8 cellular contexts compared by ENCODE assay signal in the genomic region with DNA sequence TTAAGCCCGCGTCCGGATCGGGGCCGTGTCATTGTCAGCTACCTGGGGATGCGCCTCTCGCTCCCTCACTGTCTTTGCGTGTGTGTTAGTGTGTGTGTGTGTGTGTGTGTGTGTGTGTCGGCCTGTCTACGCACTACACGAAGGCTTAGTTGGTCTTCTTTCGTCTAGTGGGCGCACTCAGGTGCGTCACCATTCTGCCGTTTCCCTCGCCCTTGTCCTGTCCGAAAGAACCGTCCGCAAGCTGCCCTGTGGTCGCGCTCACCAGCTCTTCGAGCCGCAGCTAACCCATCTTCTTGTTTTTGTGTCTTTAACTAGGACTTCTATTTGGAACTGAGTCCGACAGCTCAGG. TPM values are rescaled to one million over a fixed set of nuclear protein-coding genes. Genes with fewer than 3 reads are reported as not detected.
DNase-seq lines count a peak whose midpoint lies in the region; FAIRE-seq and TF ChIP-seq lines count a peak whose summit lies in the region.

No MANE protein-coding gene starts in this region.

- H3K18ac ChIP-seq in H1 (ENCODE audit: extremely low read depth, low read length) = peak overlapping the region; percentile 93; the same call in 1 of the 2 replicates

- peak in 1 of 2 experiments; percentile 21; a peak in 1 of 3 replicates for TF ChIP-seq POLR2A in H1 (IDR thresholded peaks at IDR 0.05; ENCODE audit: control extremely low read depth in 1 of 2, low read depth in 2 of 2, low read length in 2 of 2)

- H3K79me1 ChIP-seq in H1 (ENCODE audit: low read depth, low read length) = no peaks in the 10 kb centered on the region

- 0 out of 2 replicates have a peak overlapping the region, but pooled peaks have one; percentile 81 for H2BK20ac ChIP-seq in H1 (ENCODE audit: low read length)

- peak overlapping the region; percentile 92 for H3K56ac ChIP-seq in H1 (replicated peaks; ENCODE audit: insufficient read length, low read depth, low read length)

- H3K27me3 Mint-ChIP-seq in nephron progenitor cell (ENCODE audit: low read depth, poor library complexity) = peaks cover 30% of the 10 kb centered on the region

- peaks cover 8% of the 10 kb centered on the region for H3K36me3 Mint-ChIP-seq in nephron progenitor cell (ENCODE audit: low read depth)

- H3K4me1 ChIP-seq in BE2C = no peaks in the 10 kb centered on the region
- H3K4me1 ChIP-seq in H1 (replicated peaks in 1 of 4; ENCODE audit: control insufficient read depth in 3 of 4, insufficient read depth in 4 of 4, low read length in 3 of 4) = peaks cover 0 to 10% (median 6%) of the 10 kb centered on the region in 4 experiments; a peak in 5 of 7 replicates
- H3K4me1 ChIP-seq in kidney (ENCODE audit: control insufficient read depth in 1 of 2, insufficient read depth in 1 of 2, low read depth in 1 of 2, low read length in 2 of 2) = peaks cover 0 to 5% of the 10 kb centered on the region in 2 donors

- H3K4me3 ChIP-seq in BE2C (ENCODE audit: low read depth, low read length) = peak overlapping the region; percentile 67
- peak overlapping the region; percentile 75 to 92 (median 84) for H3K4me3 ChIP-seq in H1 (ENCODE audit: extremely low read depth in 1 of 4, insufficient read depth in 2 of 4, low read depth in 3 of 4, low read length in 4 of 4)
- H3K4me3 ChIP-seq in kidney (ENCODE audit: low read length in 2 of 2) = peak overlapping the region in 1 of 2 donors; percentile 46

- H3K4me1 Mint-ChIP-seq in nephron progenitor cell = peaks cover 28% of the 10 kb centered on the region

- POLR2A ChIA-PET in H1 (lab: Charles Lee; ENCODE audit: partially characterized antibody) = interaction anchor here (0.6 to 4.2 kb wide), 8 partner anchors 9 to 1111 kb away, joined by 3 to 25 read pairs (median 4); a partner anchor contains a TSS

- H3K27ac Mint-ChIP-seq in nephron progenitor cell = no peak overlapping the region

- H3K27ac ChIP-seq in H1 (ENCODE audit: low read depth, low read length) (no peak overlapping the region), kidney (ENCODE audit: low read depth in 2 of 2, low read length in 2 of 2) (no peak overlapping the region)

- H3K36me3 ChIP-seq in BE2C (no peaks in the 10 kb centered on the region), H1 (ENCODE audit: control insufficient read depth in 2 of 4, insufficient read depth in 4 of 4, low read length in 3 of 4) (no peaks in the 10 kb centered on the region), kidney (ENCODE audit: control insufficient read depth in 1 of 2, insufficient read depth in 2 of 2, low read length in 2 of 2) (no peaks in the 10 kb centered on the region)

- H2AFZ ChIP-seq in H1 (ENCODE audit: low read length) = peak overlapping the region; percentile 96

- peak overlapping the region; percentile 66 to 76 (median 73); a peak in 6 of 7 replicates for H3K9ac ChIP-seq in H1 (replicated peaks in 1 of 4; ENCODE audit: extremely low read depth in 1 of 4, low read depth in 3 of 4, low read length in 3 of 4)
- no peak overlapping the region for H3K9ac ChIP-seq in kidney (ENCODE audit: low read length in 2 of 2)

- TF ChIP-seq RAD21 in Ishikawa (IDR thresholded peaks at IDR 0.05; ENCODE audit: low read depth) = no peak
- TF ChIP-seq RAD21 in H1 (IDR thresholded peaks at IDR 0.05 in 1 of 2, conservative IDR thresholded peaks at IDR 0.05 in 1 of 2; ENCODE audit: low read depth in 2 of 2, low read length in 2 of 2) = no peak

- 9% methylated on average over 20 of the region's 24 CpGs; no CpG with 5 or more reads in 1 of the 2 experiments for WGBS in H1 (ENCODE audit: extremely low coverage in 1 of 2, insufficient coverage in 1 of 2, insufficient read length in 1 of 2, insufficient replicate concordance in 2 of 2, low coverage in 1 of 2, low lambda C conversion rate in 2 of 2, missing lambda C conversion rate in 1 of 2), 2 experiments

- no peak for FAIRE-seq in H1 (lab: Jason Lieb, UNC)
- no peak for FAIRE-seq in kidney (lab: Jason Lieb, UNC)

- H2BK5ac ChIP-seq in H1 (ENCODE audit: low read depth, low read length) = peak overlapping the region; percentile 54; the same call in 1 of the 2 replicates

- H4K5ac ChIP-seq in H1 (ENCODE audit: insufficient read length, low read depth, low read length) = peak overlapping the region; percentile 60

- H3K23me2 ChIP-seq in H1 (ENCODE audit: low read depth, low read length) = peaks cover 10% of the 10 kb centered on the region

- H3K9me3 Mint-ChIP-seq in nephron progenitor cell = peaks cover 6% of the 10 kb centered on the region

- H4K20me1 ChIP-seq in H1 (replicated peaks in 1 of 2; ENCODE audit: control insufficient read depth in 1 of 2, insufficient read depth in 2 of 2, low read length in 2 of 2) = no peaks in the 10 kb centered on the region

- H3K4me2 ChIP-seq in H1 (ENCODE audit: insufficient read depth in 1 of 2, low read depth in 2 of 2, low read length in 2 of 2) = peak overlapping the region; percentile 89 to 95

- no peaks in the 10 kb centered on the region for H3K27me3 ChIP-seq in BE2C
- H3K27me3 ChIP-seq in H1 (replicated peaks in 1 of 4; ENCODE audit: control insufficient read depth in 3 of 4, extremely low read depth in 1 of 4, insufficient read depth in 3 of 4, low read length in 3 of 4) = peaks cover 5 to 29% (median 23%) of the 10 kb centered on the region in 4 experiments

- peak overlapping the region; percentile 92 for H3K4me3 Mint-ChIP-seq in nephron progenitor cell

- peak overlapping the region; percentile 89 for H2BK12ac ChIP-seq in H1 (ENCODE audit: low read depth, low read length)

- intact Hi-C loops in kidney (cut with DNase I) = no loop called here

- H2AK5ac ChIP-seq in H1 (ENCODE audit: low read depth, low read length) = no peak overlapping the region

- no peak for TF ChIP-seq EP300 in Ishikawa (IDR thresholded peaks at IDR 0.05; ENCODE audit: borderline replicate concordance)
- no peak for TF ChIP-seq EP300 in H1 (IDR thresholded peaks at IDR 0.05; ENCODE audit: borderline replicate concordance in 1 of 2, low read depth in 2 of 2, low read length in 2 of 2)

- no peak overlapping the region; the same call in 1 of the 2 replicates for H4K8ac ChIP-seq in H1 (ENCODE audit: extremely low read depth, insufficient read depth, low read length)

- TF ChIP-seq CTCF in BE2C (IDR thresholded peaks at IDR 0.05; ENCODE audit: low read depth, low read length) (no peak), H1 (IDR thresholded peaks at IDR 0.05; ENCODE audit: control extremely low read depth in 1 of 3, insufficient read depth in 1 of 3, low read depth in 1 of 3, low read length in 3 of 3) (no peak), nephron progenitor cell (IDR thresholded peaks at IDR 0.05) (no peak), kidney (IDR thresholded peaks at IDR 0.05; ENCODE audit: borderline replicate concordance, extremely low read depth, insufficient read depth) (no peak)

- H4K91ac ChIP-seq in H1 (replicated peaks; ENCODE audit: insufficient read length, low read length) = peak overlapping the region; percentile 96

- H2BK15ac ChIP-seq in H1 (ENCODE audit: low read length) = peak overlapping the region; percentile 82; the same call in 1 of the 2 replicates

- H2BK120ac ChIP-seq in H1 (replicated peaks; ENCODE audit: low read depth, low read length) = no peak overlapping the region

- no peak overlapping the region for H3K4ac ChIP-seq in H1 (replicated peaks; ENCODE audit: insufficient read length, low read depth, low read length)

- no peak for DNase-seq in BE2C
- DNase-seq in H1 (ENCODE audit: low read depth in 1 of 2, low spot score in 2 of 2) = no peak
- no peak for DNase-seq in nephron progenitor cell
- no peak for DNase-seq in COLO829 (ENCODE audit: low spot score)
- no peak for DNase-seq in NCI-H2196 treated with DMSO at 0.1 percent for 48 hours (lab: John Stamatoyannopoulos, UW; ENCODE audit: unreplicated experiment)
- no peak for DNase-seq in kidney
- DNase-seq in activated effector memory CD4-positive, alpha-beta T cell treated with Interleukin-2 at 50 U/mL for 16 hours = no peak

- H3K9me3 ChIP-seq in BE2C (no peaks in the 10 kb centered on the region), H1 (ENCODE audit: insufficient read depth in 2 of 2, low read depth in 1 of 2, low read length in 1 of 2) (peaks cover 0 to 7% of the 10 kb centered on the region in 2 experiments; a peak in 1 of 4 replicates), kidney (ENCODE audit: control insufficient read depth in 1 of 2, low read length in 2 of 2) (no peaks in the 10 kb centered on the region)

- H3K79me2 ChIP-seq in H1 (ENCODE audit: control insufficient read depth in 1 of 2, insufficient read depth in 2 of 2, low read length in 2 of 2) = no peaks in the 10 kb centered on the region

- H3K23ac ChIP-seq in H1 (ENCODE audit: insufficient read length) = no peak overlapping the region

- no peak overlapping the region for H3K14ac ChIP-seq in H1 (ENCODE audit: insufficient read length)

- CTCF ChIA-PET in H1 (lab: Charles Lee; ENCODE audit: partially characterized antibody) = interaction anchor here (0.6 to 2.9 kb wide), 11 partner anchors 11 to 135 kb away, joined by 3 to 12 read pairs (median 3); no protein-coding TSS in a partner anchor

RNA-seq across cellular contexts. Expression of a gene that starts 0.7 kb away (rescaled TPM):
- 0.48 TPM for polyA plus RNA-seq in BE2C (2012; ENCODE audit: insufficient read depth, insufficient read length, low read depth)
- total RNA-seq in H1 (2021; fragmentation: NEBNext Ultra II Directional; extraction: Animal tissue kit (Norgen Biotek cat#: 25700)) = 2.6 and 2.7 TPM in 2 replicates
- polyA plus RNA-seq in H1 (2011; rRNA removed) (5.2 and 7.5 TPM in 2 replicates), kidney (ENCODE audit: insufficient read depth, low read depth, low replicate concordance) (not detected)
- polyA plus RNA-seq in H1 (2011; cell fraction: cytosol; rRNA removed) = 4.0 TPM
- polyA plus RNA-seq in H1 (2011; cell fraction: nucleus; rRNA removed) = 5.0 TPM
- 2.0 to 2.5 TPM (median 2.3 TPM) in 4 replicates for polyA plus RNA-seq in H1 (2012, experiment 1 of 2)
- 2.1 TPM for polyA plus RNA-seq in H1 (2012, experiment 2 of 2)
- polyA plus RNA-seq in H1 (2013, experiment 1 of 2) = 1.9 TPM
- 2.1 TPM for polyA plus RNA-seq in H1 (2013, experiment 2 of 2)
- 4.9 and 5.2 TPM in 2 replicates for polyA minus RNA-seq in H1 (2011; rRNA and poly(A)+ RNA removed)
- polyA minus RNA-seq in H1 (2011; cell fraction: cytosol; rRNA and poly(A)+ RNA removed) = 2.3 TPM
- 10.7 TPM for polyA minus RNA-seq in H1 (2011; cell fraction: nucleus; rRNA and poly(A)+ RNA removed)
- 0.09 TPM for total RNA-seq in kidney

RNA-seq across cellular contexts. Expression of a gene that starts 37.2 kb away (rescaled TPM):
- 58.6 TPM for polyA plus RNA-seq in BE2C (2012; ENCODE audit: insufficient read depth, insufficient read length, low read depth)
- total RNA-seq in H1 (2021; fragmentation: NEBNext Ultra II Directional; extraction: Animal tissue kit (Norgen Biotek cat#: 25700)) = 160 and 167 TPM in 2 replicates
- polyA plus RNA-seq in H1 (2011; rRNA removed) (14.4 and 22.2 TPM in 2 replicates), kidney (ENCODE audit: insufficient read depth, low read depth, low replicate concordance) (23.0 TPM)
- 39.7 TPM for polyA plus RNA-seq in H1 (2011; cell fraction: cytosol; rRNA removed)
- polyA plus RNA-seq in H1 (2011; cell fraction: nucleus; rRNA removed) = 33.7 TPM
- 63.6 to 190 TPM (median 81.1 TPM) in 4 replicates for polyA plus RNA-seq in H1 (2012, experiment 1 of 2)
- polyA plus RNA-seq in H1 (2012, experiment 2 of 2) = 7.5 TPM
- polyA plus RNA-seq in H1 (2013, experiment 1 of 2) = 168 TPM
- 146 TPM for polyA plus RNA-seq in H1 (2013, experiment 2 of 2)
- polyA minus RNA-seq in H1 (2011; rRNA and poly(A)+ RNA removed) = 86.4 and 112 TPM in 2 replicates
- polyA minus RNA-seq in H1 (2011; cell fraction: cytosol; rRNA and poly(A)+ RNA removed) = 52.3 TPM
- 151 TPM for polyA minus RNA-seq in H1 (2011; cell fraction: nucleus; rRNA and poly(A)+ RNA removed)
- total RNA-seq in kidney = 97.7 TPM

Comparison
In these comparisons a context has a peak if more than half of its experiments do, and no peak if none do; other contexts are left out.
1. H3K9ac ChIP-seq: peak in H1 (4 of 4); none in kidney (0 of 2).